ENCODE assay signal across 8 cellular contexts in genomic region chr12:56724660-56724988, GRCh38. TPM values are rescaled to one million over a fixed set of nuclear protein-coding genes. Genes with fewer than 3 reads are reported as not detected.
DNase-seq lines count a peak whose midpoint lies in the region; ATAC-seq and TF ChIP-seq lines count a peak whose summit lies in the region.

No MANE protein-coding gene starts in this region.

- peak overlapping the region; percentile 99 for H3K14ac ChIP-seq in IMR-90 (replicated peaks; ENCODE audit: low read depth, low read length)

- H3K56ac ChIP-seq in IMR-90 (ENCODE audit: extremely low read depth, insufficient read depth, low read length): peak overlapping the region; percentile 98

- CTCF ChIA-PET in IMR-90 (lab: Yijun Ruan, JAX): no interaction called here
- CTCF ChIA-PET in MCF 10A (lab: Yijun Ruan, JAX): interaction anchor here (1.0 to 2.1 kb wide), 2 partner anchors 34 to 88 kb away, joined by 3 to 5 read pairs; no protein-coding TSS in a partner anchor

- no peak for TF ChIP-seq CTCF in AG09309 (IDR thresholded peaks at IDR 0.05; ENCODE audit: control insufficient read depth, insufficient read depth, low read depth, low read length, missing control alignments)
- no peak for TF ChIP-seq CTCF in IMR-90 (conservative IDR thresholded peaks at IDR 0.05; ENCODE audit: low read depth, low read length)
- TF ChIP-seq CTCF in MCF 10A (IDR thresholded peaks at IDR 0.05; ENCODE audit: unreplicated experiment): no peak
- TF ChIP-seq CTCF in liver (IDR thresholded peaks at IDR 0.05; ENCODE audit: low read depth, low read length, missing input control): no peak
- no peak for TF ChIP-seq CTCF in thyroid gland (IDR thresholded peaks at IDR 0.05)

- peak overlapping the region; percentile 96 for H4K91ac ChIP-seq in IMR-90 (ENCODE audit: insufficient read depth, low read depth, low read length)

- H3K23ac ChIP-seq in IMR-90 (ENCODE audit: low read depth, low read length): peak overlapping the region; percentile 96

- TF ChIP-seq RAD21 in IMR-90 (IDR thresholded peaks at IDR 0.05; ENCODE audit: low read length) (no peak), liver (IDR thresholded peaks at IDR 0.05) (no peak)

- H3K4me1 ChIP-seq in IMR-90 (ENCODE audit: control insufficient read depth, insufficient read depth, low read length) (peaks cover 5% of the 10 kb centered on the region), liver (ENCODE audit: control insufficient read depth in 4 of 4, insufficient read depth in 4 of 4, low read length in 3 of 4) (peaks cover 9 to 37% (median 30%) of the 10 kb centered on the region in 4 donors), thyroid gland (peaks cover 44 to 45% of the 10 kb centered on the region in 2 donors)

- dilution Hi-C loops in IMR-90 (cut with HindIII; ENCODE audit: low sequenced_read_pairs, unreplicated experiment): no loop called here

- no peaks in the 10 kb centered on the region for H3K9me3 ChIP-seq in IMR-90 (ENCODE audit: control insufficient read depth, insufficient read depth, low read length)
- no peaks in the 10 kb centered on the region for H3K9me3 ChIP-seq in liver (ENCODE audit: control insufficient read depth in 4 of 4, low read length in 3 of 4)
- no peaks in the 10 kb centered on the region for H3K9me3 ChIP-seq in thyroid gland

- WGBS in IMR-90 (ENCODE audit: extremely low coverage in 2 of 2, insufficient read length in 1 of 2), 2 experiments: no CpG with 5 or more reads among the region's 9 CpGs
- WGBS in liver: under 1% methylated on average over 9 of the region's 9 CpGs
- 0 to 2% methylated on average over 9 of the region's 9 CpGs for WGBS in thyroid gland, 2 donors

- intact Hi-C loops in IMR-90 (cut with micrococcal nuclease): loop anchor here (2.0 kb wide), 2 partner anchors 88 to 96 kb away; no protein-coding TSS in a partner anchor
- intact Hi-C loops in MCF 10A (cut with micrococcal nuclease): loop anchor here (2.0 kb wide), 1 partner anchor 88 kb away; no protein-coding TSS in a partner anchor
- intact Hi-C loops in thyroid gland (cut with DNase I): loop anchor here (5.0 to 10.0 kb wide), 2 partner anchors 37 to 80 kb away; partner anchors contain the start of genes ATP5F1B and PTGES3

- DNase-seq in AG09309 (ENCODE audit: low read depth): no peak
- DNase-seq in IMR-90: no peak
- DNase-seq in MCF 10A (ENCODE audit: unreplicated experiment): peak; percentile 18
- peak in 1 of 2 donors; percentile 7 for DNase-seq in thyroid gland
- DNase-seq in SKM-1 (lab: John Stamatoyannopoulos, UW; ENCODE audit: unreplicated experiment): no peak
- no peak for DNase-seq in RPMI8226
- DNase-seq in 8988T: no peak

- no peaks in the 10 kb centered on the region for H3K9me3 Mint-ChIP-seq in MCF 10A (ENCODE audit: unreplicated experiment)

- in situ Hi-C loops in IMR-90 (cut with MboI; ENCODE audit: low sequenced_read_pairs): no loop called here

- peaks cover 33% of the 10 kb centered on the region for H3K4me1 Mint-ChIP-seq in MCF 10A (ENCODE audit: insufficient read depth, unreplicated experiment)

- peak overlapping the region; percentile 40 for H3K18ac ChIP-seq in IMR-90 (ENCODE audit: low read depth, low read length)

- no peak overlapping the region for H2BK20ac ChIP-seq in IMR-90 (ENCODE audit: low read depth, low read length)

- H3K9ac ChIP-seq in IMR-90 (ENCODE audit: low read depth, low read length) (peak overlapping the region; percentile 96), liver (ENCODE audit: low read depth in 1 of 2, low read length in 2 of 2) (peak overlapping the region; percentile 96 to 98)

- H3K4me2 ChIP-seq in IMR-90 (ENCODE audit: low read depth, low read length): peak overlapping the region; percentile 95

- H3K9me1 ChIP-seq in IMR-90 (ENCODE audit: insufficient read depth, low read length): peaks cover 27% of the 10 kb centered on the region

- peak overlapping the region; percentile 100 for H2AK9ac ChIP-seq in IMR-90 (replicated peaks; ENCODE audit: low read depth, low read length, poor library complexity)

- peak overlapping the region; percentile 92 to 93 for H4K8ac ChIP-seq in IMR-90 (ENCODE audit: low read depth in 2 of 2, low read length in 2 of 2)

- H2BK5ac ChIP-seq in IMR-90 (ENCODE audit: low read depth, low read length, poor library complexity, severe bottlenecking): peak overlapping the region; percentile 83

- 0 out of 3 replicates have a peak overlapping the region, but pooled peaks have one; percentile 4 for H2BK15ac ChIP-seq in IMR-90 (ENCODE audit: low read depth, low read length)

- H3K36me3 Mint-ChIP-seq in MCF 10A (ENCODE audit: insufficient read depth, unreplicated experiment): peaks cover 62% of the 10 kb centered on the region

- peak; percentile 1 for ATAC-seq in IMR-90 (ENCODE audit: low read depth)

- peak overlapping the region; percentile 98 for H2AK5ac ChIP-seq in IMR-90 (ENCODE audit: low read depth, low read length)

- H3K27ac Mint-ChIP-seq in MCF 10A (ENCODE audit: low read depth, unreplicated experiment): peak overlapping the region; percentile 97

- H3K79me1 ChIP-seq in IMR-90 (ENCODE audit: low read depth in 1 of 2, low read length in 2 of 2): peaks cover 0 to 41% of the 10 kb centered on the region in 2 experiments; a peak in 3 of 4 replicates

- H3K27me3 ChIP-seq in IMR-90 (ENCODE audit: control insufficient read depth, insufficient read depth, low read length): no peaks in the 10 kb centered on the region
- no peaks in the 10 kb centered on the region for H3K27me3 ChIP-seq in liver (ENCODE audit: control insufficient read depth in 4 of 4, insufficient read depth in 4 of 4, low read length in 3 of 4)
- H3K27me3 ChIP-seq in thyroid gland: no peaks in the 10 kb centered on the region

- peak overlapping the region; percentile 58 for H2BK120ac ChIP-seq in IMR-90 (ENCODE audit: low read depth, low read length)

- TF ChIP-seq POLR2A in IMR-90 (IDR thresholded peaks at IDR 0.05; ENCODE audit: low read depth, low read length) (no peak), thyroid gland (IDR thresholded peaks at IDR 0.05) (no peak)

- H3K4ac ChIP-seq in IMR-90 (ENCODE audit: low read depth, low read length): peak overlapping the region; percentile 99

- H3K4me3 ChIP-seq in AG09309 (ENCODE audit: control insufficient read depth, low read depth, low read length) (peak overlapping the region; percentile 88), IMR-90 (ENCODE audit: insufficient read depth, low read depth, low read length) (peak overlapping the region; percentile 80), liver (ENCODE audit: low read depth in 1 of 3, low read length in 3 of 3) (peak overlapping the region; percentile 68 to 93 (median 84)), thyroid gland (replicated peaks in 1 of 3) (peak overlapping the region; percentile 34 to 86 (median 72))

- POLR2A ChIA-PET in IMR-90 (lab: Charles Lee; ENCODE audit: unreplicated experiment): no interaction called here
- POLR2A ChIA-PET in MCF 10A (lab: Yijun Ruan, JAX): interaction anchor here (0.9 to 4.8 kb wide), 15 partner anchors 16 to 387 kb away, joined by 3 to 137 read pairs (median 14); partner anchors contain the start of genes ATP5F1B, BAZ2A, PRIM1 and PTGES3

- H3K27ac ChIP-seq in IMR-90 (ENCODE audit: insufficient read depth, low read length) (peak overlapping the region; percentile 76), liver (ENCODE audit: low read depth in 1 of 2, low read length in 2 of 2) (peak overlapping the region; percentile 89 to 92), thyroid gland (peak overlapping the region; percentile 92 to 97 (median 95))

- peaks cover 46% of the 10 kb centered on the region for H4K20me1 ChIP-seq in IMR-90 (ENCODE audit: insufficient read depth, low read length)

- peak overlapping the region; percentile 91 for H3K4me3 Mint-ChIP-seq in MCF 10A (ENCODE audit: unreplicated experiment)

- H3K36me3 ChIP-seq in IMR-90 (ENCODE audit: control insufficient read depth, insufficient read depth, low read length) (peaks cover 25% of the 10 kb centered on the region), liver (ENCODE audit: control insufficient read depth in 4 of 4, insufficient read depth in 3 of 4, low read depth in 1 of 4, low read length in 3 of 4) (peaks cover 3 to 15% (median 7%) of the 10 kb centered on the region in 4 donors), thyroid gland (no peaks in the 10 kb centered on the region)

- no peaks in the 10 kb centered on the region for H3K27me3 Mint-ChIP-seq in MCF 10A (ENCODE audit: insufficient read depth, unreplicated experiment)

- H4K5ac ChIP-seq in IMR-90 (ENCODE audit: low read depth, low read length): peak overlapping the region; percentile 80

- BruUV-seq in IMR-90 (replicated peaks; lab: Mats Ljungman, UMichigan): TSS peak; percentile 37
- TSS peak; percentile 63 for BruUV-seq in MCF 10A (replicated peaks; lab: Mats Ljungman, UMichigan)

- H2AFZ ChIP-seq in IMR-90 (replicated peaks; ENCODE audit: low read length, poor library complexity): peak overlapping the region; percentile 91

RNA-seq across cellular contexts. Expression of gene NACA, which starts 0.5 kb away (rescaled TPM):
- total RNA-seq in IMR-90 (2012; rRNA removed) (1,223 and 1,512 TPM in 2 replicates), MCF 10A (2022) (1,274 and 1,490 TPM in 2 replicates), liver (100 to 1,000 TPM; 365 to 695 TPM), thyroid gland (1,000 to 10,000 TPM; 1,034 to 1,717 (median 1,154) TPM)
- polyA plus RNA-seq in IMR-90 (2012; rRNA removed) (587 and 662 TPM in 2 replicates), liver (100 to 1,000 TPM; 370 to 543 TPM)
- polyA plus RNA-seq in IMR-90 (2012; cell fraction: cytosol; rRNA removed): 249 and 281 TPM in 2 replicates
- 74.3 and 201 TPM in 2 replicates for polyA plus RNA-seq in IMR-90 (2012; cell fraction: nucleus; rRNA removed; ENCODE audit: low replicate concordance)

RNA-seq across cellular contexts. Expression of gene PRIM1, which starts 27.5 kb away (rescaled TPM):
- total RNA-seq in IMR-90 (2012; rRNA removed): 12.0 and 15.3 TPM in 2 replicates
- polyA plus RNA-seq in IMR-90 (2012; rRNA removed): 6.7 and 8.6 TPM in 2 replicates
- 0.96 and 1.0 TPM in 2 replicates for polyA plus RNA-seq in IMR-90 (2012; cell fraction: cytosol; rRNA removed)
- 1.4 and 4.9 TPM in 2 replicates for polyA plus RNA-seq in IMR-90 (2012; cell fraction: nucleus; rRNA removed; ENCODE audit: low replicate concordance)
- total RNA-seq in MCF 10A (2022): 3.5 and 7.8 TPM in 2 replicates
- total RNA-seq in liver: 10 to 100 TPM in 1 of 2 donors, 1 to 10 TPM in 1; 7.2 to 24.8 TPM
- 1 to 10 TPM; 2.7 to 3.7 TPM for polyA plus RNA-seq in liver
- 10 to 100 TPM in 1 of 4 donors, 1 to 10 TPM in 3; 5.8 to 11.7 (median 7.0) TPM for total RNA-seq in thyroid gland

RNA-seq across cellular contexts. Expression of gene PTGES3, which starts 36.5 kb away (rescaled TPM):
- total RNA-seq in IMR-90 (2012; rRNA removed) (42.7 and 101 TPM in 2 replicates), MCF 10A (2022) (212 and 228 TPM in 2 replicates), liver (10 to 100 TPM; 65.0 to 87.2 TPM), thyroid gland (100 to 1,000 TPM; 101 to 132 (median 124) TPM)
- polyA plus RNA-seq in IMR-90 (2012; rRNA removed) (70.4 and 73.2 TPM in 2 replicates), liver (10 to 100 TPM; 75.4 to 94.1 TPM)
- polyA plus RNA-seq in IMR-90 (2012; cell fraction: cytosol; rRNA removed): 24.6 and 33.9 TPM in 2 replicates
- polyA plus RNA-seq in IMR-90 (2012; cell fraction: nucleus; rRNA removed; ENCODE audit: low replicate concordance): 13.9 and 18.5 TPM in 2 replicates

RNA-seq across cellular contexts. Expression of gene HSD17B6, which starts 38.5 kb away (rescaled TPM):
- total RNA-seq in IMR-90 (2012; rRNA removed): 1.3 and 1.4 TPM in 2 replicates
- polyA plus RNA-seq in IMR-90 (2012; rRNA removed): 1.2 and 1.4 TPM in 2 replicates
- polyA plus RNA-seq in IMR-90 (2012; cell fraction: cytosol; rRNA removed): 0.54 and 0.57 TPM in 2 replicates
- 0.40 and 0.92 TPM in 2 replicates for polyA plus RNA-seq in IMR-90 (2012; cell fraction: nucleus; rRNA removed; ENCODE audit: low replicate concordance)
- total RNA-seq in MCF 10A (2022): 0.37 and 1.3 TPM in 2 replicates
- 1,000 to 10,000 TPM in 1 of 2 donors, 1 to 10 TPM in 1; 3.0 to 1,013 TPM for total RNA-seq in liver
- polyA plus RNA-seq in liver: 100 to 1,000 TPM; 662 to 748 TPM
- total RNA-seq in thyroid gland: 100 to 1,000 TPM in 1 of 4 donors, 10 to 100 TPM in 2, 1 to 10 TPM in 1; 4.6 to 109 (median 24.0) TPM
